8 cellular contexts compared by ENCODE assay signal in the genomic region with DNA sequence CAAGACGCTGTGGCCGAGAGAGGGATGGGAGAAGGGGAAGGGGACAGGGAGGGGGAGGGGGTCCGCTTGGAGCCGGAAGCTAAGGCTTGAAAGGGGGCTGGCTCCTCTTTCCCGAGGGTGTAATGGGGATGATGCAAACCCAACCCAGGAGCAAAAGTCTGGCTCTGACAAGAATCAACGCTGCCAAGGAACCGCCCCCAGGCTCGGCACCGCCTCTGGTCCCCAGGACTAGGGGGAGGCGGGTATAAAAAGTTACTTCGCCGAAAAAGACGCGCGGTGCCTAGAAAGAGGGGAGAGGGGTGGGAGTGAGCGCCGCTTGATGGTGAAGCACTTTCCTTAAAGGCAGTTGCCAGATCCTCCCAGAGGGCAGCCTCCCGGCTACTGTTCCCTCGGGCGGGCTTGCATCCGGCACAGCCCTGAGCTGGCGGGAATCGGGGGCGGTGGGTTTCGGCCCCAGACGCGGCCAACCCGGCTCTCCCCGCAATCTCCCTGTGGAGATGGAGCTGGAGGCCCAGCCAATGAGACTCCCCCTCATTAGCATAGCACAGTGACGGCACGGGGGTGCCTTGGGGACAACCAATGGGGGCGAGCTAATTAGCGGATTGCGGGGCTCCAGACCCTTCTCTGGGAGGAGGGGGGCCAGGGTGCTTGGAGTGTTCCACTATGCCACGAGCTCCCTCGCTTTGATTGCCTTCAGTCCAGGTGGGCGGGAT. TPM values are rescaled to one million over a fixed set of nuclear protein-coding genes. Genes with fewer than 3 reads are reported as not detected.
DNase-seq lines count a peak whose midpoint lies in the region; ATAC-seq and TF ChIP-seq lines count a peak whose summit lies in the region.

A gene (minus strand): TSS at position 40 of the 713 bp plus-strand sequence. CDS start 131 bp downstream, outside the sequence.

- ATAC-seq in GM18520 (IDR thresholded peaks at IDR 0.05; ENCODE audit: unreplicated experiment) (no peak), HG03280 (IDR thresholded peaks at IDR 0.05; ENCODE audit: unreplicated experiment) (no peak)

- peak; percentile 86 for DNase-seq in DMS53 (lab: John Stamatoyannopoulos, UW)
- peak; percentile 49 for DNase-seq in LHCN-M2 (ENCODE audit: low read depth)
- peak; percentile 10 for DNase-seq in T-helper 9 cell
- peak; percentile 62 for DNase-seq in fibroblast of pulmonary artery (ENCODE audit: low read depth)
- peak; percentile 42 for DNase-seq in myocyte (ENCODE audit: low read depth)
- no peak for DNase-seq in inferior parietal cortex (ENCODE audit: extremely low spot score)

- peak; percentile 7 for TF ChIP-seq CTCF in fibroblast of pulmonary artery (IDR thresholded peaks at IDR 0.05; ENCODE audit: low read length, missing control alignments)

- H3K4me3 ChIP-seq in fibroblast of pulmonary artery (replicated peaks; ENCODE audit: low read depth, low read length), result peak within 1 kb of the TSS; percentile 84

RNA-seq across cellular contexts. Expression of the gene that starts here (rescaled TPM):
- 0.92 and 1.2 TPM in 2 replicates for total RNA-seq in LHCN-M2 (2014; rRNA removed)
- 0.07 TPM for polyA plus RNA-seq in LHCN-M2 (2012)
- 0.62 and 1.1 TPM in 2 replicates for total RNA-seq in myocyte
- 0.92 TPM for polyA plus RNA-seq in myocyte (2012)
